Comparison of ENCODE assay signal across 17 cellular contexts in genomic region chr4:133102612-133103409, GRCh38. TPM values are rescaled to one million over a fixed set of nuclear protein-coding genes. Genes with fewer than 3 reads are reported as not detected.
"Had no signal": no experiment of that assay in that cellular context is flagged by ENCODE, and none has a peak within 500 bp of the region (broad histone marks: within the 10 kb centered on the region; RNA-seq: fewer than 3 reads in every experiment).

No MANE protein-coding gene starts in this region.

- H3K27ac ChIP-seq: adrenal gland, esophagus squamous epithelium, psoas muscle, tibial nerve, VCaP had no signal

- H3K4me1 ChIP-seq: adrenal gland, esophagus squamous epithelium, psoas muscle, tibial nerve had no signal

- H3K4me3 ChIP-seq: adrenal gland, esophagus squamous epithelium, psoas muscle, tibial nerve had no signal

- H3K27me3 ChIP-seq: adrenal gland, esophagus squamous epithelium, tibial nerve had no signal

- ATAC-seq: activated naive CD4-positive, alpha-beta T cell treated with anti-CD3 and anti-CD28 coated beads, Interleukin-2, amount 50 U/mL, for 72 hours; psoas muscle; right cardiac atrium; T-helper 17 cell had no signal

- DNase-seq: activated CD4-positive, alpha-beta T cell treated with anti-CD3 and anti-CD28 coated beads for 1 hour; activated CD4-positive, alpha-beta T cell treated with anti-CD3 and anti-CD28 coated beads, Interleukin-2, amount 50 U/mL, for 4 hours; activated gamma-delta T cell; adrenal gland; dermis blood vessel endothelial cell; effector memory CD4-positive, alpha-beta T cell; esophagus squamous epithelium; hippocampal formation; midbrain; nephron progenitor cell; psoas muscle; right cardiac atrium; T-helper 17 cell had no signal

- H3K36me3 ChIP-seq: adrenal gland, esophagus squamous epithelium, tibial nerve had no signal

- H3K9me3 ChIP-seq: adrenal gland, esophagus squamous epithelium, psoas muscle, tibial nerve had no signal

RNA-seq across cellular contexts. Expression of gene PCDH10, which starts 46.3 kb away (rescaled TPM):
- total RNA-seq: activated CD8-positive, alpha-beta memory T cell treated with anti-CD3 and anti-CD28 coated beads for 36 hours; activated naive CD4-positive, alpha-beta T cell treated with anti-CD3 and anti-CD28 coated beads, Interleukin-2, amount 50 U/mL, for 72 hours; T-helper 17 cell had no signal
